Comparison of ENCODE assay signal across 1 cellular context in the genomic region with DNA sequence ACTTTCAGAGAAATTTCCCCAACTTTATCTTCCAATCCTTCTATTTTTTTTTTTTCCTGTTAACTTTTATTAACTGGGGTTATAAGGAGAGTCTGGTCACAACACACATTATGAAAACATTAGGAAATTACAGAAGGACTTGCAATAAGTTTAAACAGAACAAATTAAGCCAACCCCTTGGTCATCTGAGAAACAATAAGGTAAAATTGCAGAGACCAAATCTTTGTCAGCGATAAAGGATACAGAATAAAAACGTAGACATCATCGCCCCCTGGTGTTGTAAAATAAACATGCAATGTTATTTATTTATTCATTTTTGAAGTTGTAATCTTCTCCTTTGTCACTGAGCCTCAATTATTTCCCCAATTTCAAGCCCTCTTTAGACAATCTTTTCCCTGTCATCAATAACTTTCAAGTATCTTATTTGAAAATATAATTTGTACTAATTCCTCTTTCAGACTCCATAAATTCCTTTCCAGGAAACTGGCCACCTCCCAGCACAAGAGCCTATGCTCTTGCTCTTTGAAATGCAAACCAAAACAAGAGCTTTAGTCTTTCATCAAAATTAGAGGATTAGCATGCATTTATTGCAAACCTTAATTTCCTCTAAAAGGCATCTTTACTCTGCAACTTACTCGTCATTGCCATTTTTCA.
A peak's percentile ranks its signal among the peaks of the same experiment; 100 is the strongest.
TF ChIP-seq lines count a peak whose summit lies in the region.

No MANE protein-coding gene starts in this region.

TF ChIP-seq in K562, 482 proteins besides CTCF, POLR2A, EP300 and RAD21 (continued from another document and continues in another):
- TF ChIP-seq, protein P1, sequence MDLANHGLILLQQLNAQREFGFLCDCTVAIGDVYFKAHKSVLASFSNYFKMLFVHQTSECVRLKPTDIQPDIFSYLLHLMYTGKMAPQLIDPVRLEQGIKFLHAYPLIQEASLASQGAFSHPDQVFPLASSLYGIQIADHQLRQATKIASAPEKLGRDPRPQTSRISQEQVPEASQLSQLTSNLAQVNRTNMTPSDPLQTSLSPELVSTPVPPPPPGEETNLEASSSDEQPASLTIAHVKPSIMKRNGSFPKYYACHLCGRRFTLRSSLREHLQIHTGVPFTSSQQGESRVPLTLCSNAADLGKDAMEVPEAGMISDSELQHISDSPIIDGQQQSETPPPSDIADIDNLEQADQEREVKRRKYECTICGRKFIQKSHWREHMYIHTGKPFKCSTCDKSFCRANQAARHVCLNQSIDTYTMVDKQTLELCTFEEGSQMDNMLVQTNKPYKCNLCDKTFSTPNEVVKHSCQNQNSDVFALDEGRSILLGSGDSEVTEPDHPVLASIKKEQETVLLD (IDR thresholded peaks at IDR 0.05): no peak
- TF ChIP-seq THRAP3 (IDR thresholded peaks at IDR 0.05; ENCODE audit: borderline replicate concordance): no peak
- TF ChIP-seq RUNX1 (IDR thresholded peaks at IDR 0.05; ENCODE audit: low read depth): no peak
- no peak for TF ChIP-seq HDAC3 (IDR thresholded peaks at IDR 0.05; ENCODE audit: borderline replicate concordance, partially characterized antibody)
- TF ChIP-seq, protein P2, sequence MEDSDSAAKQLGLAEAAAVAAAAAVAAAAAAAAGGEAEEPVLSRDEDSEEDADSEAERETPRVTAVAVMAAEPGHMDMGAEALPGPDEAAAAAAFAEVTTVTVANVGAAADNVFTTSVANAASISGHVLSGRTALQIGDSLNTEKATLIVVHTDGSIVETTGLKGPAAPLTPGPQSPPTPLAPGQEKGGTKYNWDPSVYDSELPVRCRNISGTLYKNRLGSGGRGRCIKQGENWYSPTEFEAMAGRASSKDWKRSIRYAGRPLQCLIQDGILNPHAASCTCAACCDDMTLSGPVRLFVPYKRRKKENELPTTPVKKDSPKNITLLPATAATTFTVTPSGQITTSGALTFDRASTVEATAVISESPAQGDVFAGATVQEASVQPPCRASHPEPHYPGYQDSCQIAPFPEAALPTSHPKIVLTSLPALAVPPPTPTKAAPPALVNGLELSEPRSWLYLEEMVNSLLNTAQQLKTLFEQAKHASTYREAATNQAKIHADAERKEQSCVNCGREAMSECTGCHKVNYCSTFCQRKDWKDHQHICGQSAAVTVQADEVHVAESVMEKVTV (CRISPR knock-in tag; IDR thresholded peaks at IDR 0.05): peak; percentile 93
- no peak for TF ChIP-seq ZNF184 (CRISPR knock-in tag; IDR thresholded peaks at IDR 0.05)
- TF ChIP-seq MYC (IDR thresholded peaks at IDR 0.05; ENCODE audit: low read depth, low read length): peak; percentile 39; the same call in 1 of the 2 replicates
- TF ChIP-seq MYC (CRISPR knock-in tag; IDR thresholded peaks at IDR 0.05; ENCODE audit: borderline replicate concordance, low read depth): no peak
- TF ChIP-seq LEF1 (IDR thresholded peaks at IDR 0.05): peak; percentile 40; the same call in 1 of the 2 replicates
- TF ChIP-seq TARDBP (IDR thresholded peaks at IDR 0.05): no peak
- TF ChIP-seq NR2C1 (IDR thresholded peaks at IDR 0.05): no peak
- no peak for TF ChIP-seq NR2C1 (tag; IDR thresholded peaks at IDR 0.05)
- peak; percentile 69 for TF ChIP-seq BRD9 (IDR thresholded peaks at IDR 0.05; ENCODE audit: low read depth, partially characterized antibody)
- TF ChIP-seq, protein P3, sequence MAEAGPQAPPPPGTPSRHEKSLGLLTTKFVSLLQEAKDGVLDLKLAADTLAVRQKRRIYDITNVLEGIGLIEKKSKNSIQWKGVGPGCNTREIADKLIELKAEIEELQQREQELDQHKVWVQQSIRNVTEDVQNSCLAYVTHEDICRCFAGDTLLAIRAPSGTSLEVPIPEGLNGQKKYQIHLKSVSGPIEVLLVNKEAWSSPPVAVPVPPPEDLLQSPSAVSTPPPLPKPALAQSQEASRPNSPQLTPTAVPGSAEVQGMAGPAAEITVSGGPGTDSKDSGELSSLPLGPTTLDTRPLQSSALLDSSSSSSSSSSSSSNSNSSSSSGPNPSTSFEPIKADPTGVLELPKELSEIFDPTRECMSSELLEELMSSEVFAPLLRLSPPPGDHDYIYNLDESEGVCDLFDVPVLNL (CRISPR knock-in tag; IDR thresholded peaks at IDR 0.05; ENCODE audit: low read depth): no peak
- TF ChIP-seq ZNF239 (CRISPR knock-in tag; IDR thresholded peaks at IDR 0.05): 0 out of 2 replicates have a peak, but pooled peaks have one; percentile 14
- TF ChIP-seq ATF7 (IDR thresholded peaks at IDR 0.05): no peak
- TF ChIP-seq HNRNPL (IDR thresholded peaks at IDR 0.05; ENCODE audit: low read depth, low read length): no peak
- TF ChIP-seq ZNF133 (CRISPR knock-in tag; IDR thresholded peaks at IDR 0.05): no peak
- no peak for TF ChIP-seq SPI1 (IDR thresholded peaks at IDR 0.05; ENCODE audit: borderline replicate concordance, low read depth, low read length)
- no peak for TF ChIP-seq NRF1 (conservative IDR thresholded peaks at IDR 0.05 in 1 of 2, IDR thresholded peaks at IDR 0.05 in 1 of 2)
- peak in 1 of 2 experiments; percentile 82; a peak in 2 of 4 replicates for TF ChIP-seq ARNT (IDR thresholded peaks at IDR 0.05)
- peak; percentile 41; the same call in 1 of the 2 replicates for TF ChIP-seq ZNF316 (IDR thresholded peaks at IDR 0.05)
- no peak for TF ChIP-seq NCOA1 (IDR thresholded peaks at IDR 0.05; ENCODE audit: low read depth)
- peak; percentile 33 for TF ChIP-seq EP400 (IDR thresholded peaks at IDR 0.05)
- TF ChIP-seq MAFF (IDR thresholded peaks at IDR 0.05; ENCODE audit: low read length): 0 out of 2 replicates have a peak, but pooled peaks have one; percentile 3
- no peak for TF ChIP-seq SMARCE1 (IDR thresholded peaks at IDR 0.05)
- TF ChIP-seq NCOA6 (IDR thresholded peaks at IDR 0.05): no peak
- TF ChIP-seq, protein P4, sequence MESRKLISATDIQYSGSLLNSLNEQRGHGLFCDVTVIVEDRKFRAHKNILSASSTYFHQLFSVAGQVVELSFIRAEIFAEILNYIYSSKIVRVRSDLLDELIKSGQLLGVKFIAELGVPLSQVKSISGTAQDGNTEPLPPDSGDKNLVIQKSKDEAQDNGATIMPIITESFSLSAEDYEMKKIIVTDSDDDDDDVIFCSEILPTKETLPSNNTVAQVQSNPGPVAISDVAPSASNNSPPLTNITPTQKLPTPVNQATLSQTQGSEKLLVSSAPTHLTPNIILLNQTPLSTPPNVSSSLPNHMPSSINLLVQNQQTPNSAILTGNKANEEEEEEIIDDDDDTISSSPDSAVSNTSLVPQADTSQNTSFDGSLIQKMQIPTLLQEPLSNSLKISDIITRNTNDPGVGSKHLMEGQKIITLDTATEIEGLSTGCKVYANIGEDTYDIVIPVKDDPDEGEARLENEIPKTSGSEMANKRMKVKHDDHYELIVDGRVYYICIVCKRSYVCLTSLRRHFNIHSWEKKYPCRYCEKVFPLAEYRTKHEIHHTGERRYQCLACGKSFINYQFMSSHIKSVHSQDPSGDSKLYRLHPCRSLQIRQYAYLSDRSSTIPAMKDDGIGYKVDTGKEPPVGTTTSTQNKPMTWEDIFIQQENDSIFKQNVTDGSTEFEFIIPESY (CRISPR knock-in tag; IDR thresholded peaks at IDR 0.05): no peak
- TF ChIP-seq ZNF146 (CRISPR knock-in tag; IDR thresholded peaks at IDR 0.05; ENCODE audit: unreplicated experiment): no peak
- TF ChIP-seq, protein P5, sequence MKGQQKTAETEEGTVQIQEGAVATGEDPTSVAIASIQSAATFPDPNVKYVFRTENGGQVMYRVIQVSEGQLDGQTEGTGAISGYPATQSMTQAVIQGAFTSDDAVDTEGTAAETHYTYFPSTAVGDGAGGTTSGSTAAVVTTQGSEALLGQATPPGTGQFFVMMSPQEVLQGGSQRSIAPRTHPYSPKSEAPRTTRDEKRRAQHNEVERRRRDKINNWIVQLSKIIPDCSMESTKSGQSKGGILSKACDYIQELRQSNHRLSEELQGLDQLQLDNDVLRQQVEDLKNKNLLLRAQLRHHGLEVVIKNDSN (CRISPR knock-in tag; IDR thresholded peaks at IDR 0.05): no peak
- TF ChIP-seq NCOA2 (IDR thresholded peaks at IDR 0.05; ENCODE audit: partially characterized antibody in 2 of 2): no peak
- TF ChIP-seq FOSL1 (tag; conservative IDR thresholded peaks at IDR 0.05): peak; percentile 37; the same call in 1 of the 2 replicates
- no peak for TF ChIP-seq GATAD2B (IDR thresholded peaks at IDR 0.05; ENCODE audit: borderline replicate concordance)
- TF ChIP-seq LARP7 (IDR thresholded peaks at IDR 0.05): 0 out of 2 replicates have a peak, but pooled peaks have one; percentile 14
- no peak for TF ChIP-seq MECOM (CRISPR knock-in tag; IDR thresholded peaks at IDR 0.05)
- TF ChIP-seq DNMT1 (IDR thresholded peaks at IDR 0.05): no peak; the same call in 1 of the 2 replicates
- no peak for TF ChIP-seq BRF1 (IDR thresholded peaks at IDR 0.05; ENCODE audit: borderline replicate concordance, extremely low read depth, insufficient read length)
- no peak for TF ChIP-seq JUND (IDR thresholded peaks at IDR 0.05; ENCODE audit: borderline replicate concordance, low read depth, low read length)
- TF ChIP-seq JUND (tag; IDR thresholded peaks at IDR 0.05; ENCODE audit: borderline replicate concordance, low read depth, low read length): peak; percentile 47; the same call in 1 of the 3 replicates
- TF ChIP-seq ZNF384 (IDR thresholded peaks at IDR 0.05; ENCODE audit: low read depth, low read length): 0 out of 2 replicates have a peak, but pooled peaks have one; percentile 29
- TF ChIP-seq, protein P6, sequence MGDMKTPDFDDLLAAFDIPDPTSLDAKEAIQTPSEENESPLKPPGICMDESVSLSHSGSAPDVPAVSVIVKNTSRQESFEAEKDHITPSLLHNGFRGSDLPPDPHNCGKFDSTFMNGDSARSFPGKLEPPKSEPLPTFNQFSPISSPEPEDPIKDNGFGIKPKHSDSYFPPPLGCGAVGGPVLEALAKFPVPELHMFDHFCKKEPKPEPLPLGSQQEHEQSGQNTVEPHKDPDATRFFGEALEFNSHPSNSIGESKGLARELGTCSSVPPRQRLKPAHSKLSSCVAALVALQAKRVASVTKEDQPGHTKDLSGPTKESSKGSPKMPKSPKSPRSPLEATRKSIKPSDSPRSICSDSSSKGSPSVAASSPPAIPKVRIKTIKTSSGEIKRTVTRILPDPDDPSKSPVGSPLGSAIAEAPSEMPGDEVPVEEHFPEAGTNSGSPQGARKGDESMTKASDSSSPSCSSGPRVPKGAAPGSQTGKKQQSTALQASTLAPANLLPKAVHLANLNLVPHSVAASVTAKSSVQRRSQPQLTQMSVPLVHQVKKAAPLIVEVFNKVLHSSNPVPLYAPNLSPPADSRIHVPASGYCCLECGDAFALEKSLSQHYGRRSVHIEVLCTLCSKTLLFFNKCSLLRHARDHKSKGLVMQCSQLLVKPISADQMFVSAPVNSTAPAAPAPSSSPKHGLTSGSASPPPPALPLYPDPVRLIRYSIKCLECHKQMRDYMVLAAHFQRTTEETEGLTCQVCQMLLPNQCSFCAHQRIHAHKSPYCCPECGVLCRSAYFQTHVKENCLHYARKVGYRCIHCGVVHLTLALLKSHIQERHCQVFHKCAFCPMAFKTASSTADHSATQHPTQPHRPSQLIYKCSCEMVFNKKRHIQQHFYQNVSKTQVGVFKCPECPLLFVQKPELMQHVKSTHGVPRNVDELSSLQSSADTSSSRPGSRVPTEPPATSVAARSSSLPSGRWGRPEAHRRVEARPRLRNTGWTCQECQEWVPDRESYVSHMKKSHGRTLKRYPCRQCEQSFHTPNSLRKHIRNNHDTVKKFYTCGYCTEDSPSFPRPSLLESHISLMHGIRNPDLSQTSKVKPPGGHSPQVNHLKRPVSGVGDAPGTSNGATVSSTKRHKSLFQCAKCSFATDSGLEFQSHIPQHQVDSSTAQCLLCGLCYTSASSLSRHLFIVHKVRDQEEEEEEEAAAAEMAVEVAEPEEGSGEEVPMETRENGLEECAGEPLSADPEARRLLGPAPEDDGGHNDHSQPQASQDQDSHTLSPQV (IDR thresholded peaks at IDR 0.05): peak; percentile 62; the same call in 1 of the 2 replicates
- TF ChIP-seq ZNF79 (CRISPR knock-in tag; IDR thresholded peaks at IDR 0.05; ENCODE audit: low read depth): no peak
- TF ChIP-seq, protein P7, sequence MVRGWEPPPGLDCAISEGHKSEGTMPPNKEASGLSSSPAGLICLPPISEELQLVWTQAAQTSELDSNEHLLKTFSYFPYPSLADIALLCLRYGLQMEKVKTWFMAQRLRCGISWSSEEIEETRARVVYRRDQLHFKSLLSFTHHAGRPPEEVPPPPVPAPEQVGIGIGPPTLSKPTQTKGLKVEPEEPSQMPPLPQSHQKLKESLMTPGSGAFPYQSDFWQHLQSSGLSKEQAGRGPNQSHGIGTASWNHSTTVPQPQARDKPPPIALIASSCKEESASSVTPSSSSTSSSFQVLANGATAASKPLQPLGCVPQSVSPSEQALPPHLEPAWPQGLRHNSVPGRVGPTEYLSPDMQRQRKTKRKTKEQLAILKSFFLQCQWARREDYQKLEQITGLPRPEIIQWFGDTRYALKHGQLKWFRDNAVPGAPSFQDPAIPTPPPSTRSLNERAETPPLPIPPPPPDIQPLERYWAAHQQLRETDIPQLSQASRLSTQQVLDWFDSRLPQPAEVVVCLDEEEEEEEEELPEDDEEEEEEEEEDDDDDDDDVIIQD (CRISPR knock-in tag; IDR thresholded peaks at IDR 0.05): no peak
- TF ChIP-seq NELFE (IDR thresholded peaks at IDR 0.05; ENCODE audit: insufficient read depth, insufficient read length): no peak
- no peak for TF ChIP-seq ZNF696 (CRISPR knock-in tag; conservative IDR thresholded peaks at IDR 0.05)
- no peak for TF ChIP-seq ZBTB8A (IDR thresholded peaks at IDR 0.05; ENCODE audit: partially characterized antibody)
- no peak for TF ChIP-seq RFX1 (IDR thresholded peaks at IDR 0.05)
- TF ChIP-seq, protein P8, sequence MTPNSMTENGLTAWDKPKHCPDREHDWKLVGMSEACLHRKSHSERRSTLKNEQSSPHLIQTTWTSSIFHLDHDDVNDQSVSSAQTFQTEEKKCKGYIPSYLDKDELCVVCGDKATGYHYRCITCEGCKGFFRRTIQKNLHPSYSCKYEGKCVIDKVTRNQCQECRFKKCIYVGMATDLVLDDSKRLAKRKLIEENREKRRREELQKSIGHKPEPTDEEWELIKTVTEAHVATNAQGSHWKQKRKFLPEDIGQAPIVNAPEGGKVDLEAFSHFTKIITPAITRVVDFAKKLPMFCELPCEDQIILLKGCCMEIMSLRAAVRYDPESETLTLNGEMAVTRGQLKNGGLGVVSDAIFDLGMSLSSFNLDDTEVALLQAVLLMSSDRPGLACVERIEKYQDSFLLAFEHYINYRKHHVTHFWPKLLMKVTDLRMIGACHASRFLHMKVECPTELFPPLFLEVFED (CRISPR knock-in tag; conservative IDR thresholded peaks at IDR 0.05): no peak
- peak; percentile 56 for TF ChIP-seq ELF2 (CRISPR knock-in tag; IDR thresholded peaks at IDR 0.05)
- TF ChIP-seq, protein P9, sequence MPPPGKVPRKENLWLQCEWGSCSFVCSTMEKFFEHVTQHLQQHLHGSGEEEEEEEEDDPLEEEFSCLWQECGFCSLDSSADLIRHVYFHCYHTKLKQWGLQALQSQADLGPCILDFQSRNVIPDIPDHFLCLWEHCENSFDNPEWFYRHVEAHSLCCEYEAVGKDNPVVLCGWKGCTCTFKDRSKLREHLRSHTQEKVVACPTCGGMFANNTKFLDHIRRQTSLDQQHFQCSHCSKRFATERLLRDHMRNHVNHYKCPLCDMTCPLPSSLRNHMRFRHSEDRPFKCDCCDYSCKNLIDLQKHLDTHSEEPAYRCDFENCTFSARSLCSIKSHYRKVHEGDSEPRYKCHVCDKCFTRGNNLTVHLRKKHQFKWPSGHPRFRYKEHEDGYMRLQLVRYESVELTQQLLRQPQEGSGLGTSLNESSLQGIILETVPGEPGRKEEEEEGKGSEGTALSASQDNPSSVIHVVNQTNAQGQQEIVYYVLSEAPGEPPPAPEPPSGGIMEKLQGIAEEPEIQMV (tag; conservative IDR thresholded peaks at IDR 0.05; ENCODE audit: low read depth): no peak
- no peak for TF ChIP-seq FOXM1 (IDR thresholded peaks at IDR 0.05; ENCODE audit: low read depth)
- no peak for TF ChIP-seq FOXM1 (CRISPR knock-in tag; IDR thresholded peaks at IDR 0.05; ENCODE audit: low read depth)
- peak; percentile 50; the same call in 1 of the 2 replicates for TF ChIP-seq SMARCA4 (IDR thresholded peaks at IDR 0.05)
- TF ChIP-seq NCOR1 (IDR thresholded peaks at IDR 0.05): 0 out of 2 replicates have a peak, but pooled peaks have one; percentile 10
- peak; percentile 19; the same call in 1 of the 2 replicates for TF ChIP-seq L3MBTL2 (IDR thresholded peaks at IDR 0.05)
